8 cellular contexts compared by ENCODE assay signal in the genomic region with DNA sequence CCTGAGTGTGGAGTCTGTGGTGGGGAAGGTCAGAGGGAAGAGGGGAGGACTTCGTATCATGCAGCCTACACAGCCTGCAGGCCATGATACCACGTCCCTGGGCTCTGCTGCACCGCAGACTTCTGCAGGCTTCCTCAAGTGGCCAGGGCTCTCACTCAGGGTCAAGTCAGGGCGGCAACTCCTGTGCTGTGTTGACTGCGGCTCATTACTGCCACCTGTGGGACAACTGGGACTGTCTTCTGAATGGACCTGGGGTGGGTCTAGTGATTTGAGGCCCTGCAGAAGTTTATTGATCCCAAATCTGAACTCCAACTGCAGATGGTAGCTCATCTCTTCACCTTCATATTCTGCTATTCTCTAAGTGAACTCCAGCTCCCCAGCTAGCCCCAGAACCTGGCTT.
DNase-seq lines count a peak whose midpoint lies in the region; ATAC-seq and TF ChIP-seq lines count a peak whose summit lies in the region.

No MANE protein-coding gene starts in this region.

- H3K36me3 ChIP-seq in ACC112 (ENCODE audit: insufficient read depth, low read length) = 0 out of 2 replicates have a peak, but pooled peaks cover 2% of the 10 kb centered on the region
- H3K36me3 ChIP-seq in esophagus muscularis mucosa = peaks cover 0 to 6% (median 0%) of the 10 kb centered on the region in 4 donors

- peaks cover 7% of the 10 kb centered on the region for H3K36me3 Mint-ChIP-seq in osteocyte (ENCODE audit: unreplicated experiment)

- intact Hi-C loops in dorsolateral prefrontal cortex (cut with DNase I) (loop anchor here in 1 of 2 donors (10.0 kb wide), 2 partner anchors 748 to 968 kb away; no protein-coding TSS in a partner anchor), esophagus muscularis mucosa (cut with DNase I) (no loop called here)

- H3K27ac ChIP-seq in ACC112 (ENCODE audit: low read depth, low read length) (peak overlapping the region; percentile 77), RWPE1 (0 out of 2 replicates have a peak overlapping the region, but pooled peaks have one; percentile 8), dorsolateral prefrontal cortex (peak overlapping the region in 2 of 59 donors; percentile 8 to 15), esophagus muscularis mucosa (replicated peaks in 1 of 4) (no peak overlapping the region)

- peaks cover 44% of the 10 kb centered on the region for H3K4me1 ChIP-seq in ACC112 (ENCODE audit: control insufficient read depth, insufficient read depth, low read length, unreplicated experiment)
- peaks cover 21 to 30% (median 27%) of the 10 kb centered on the region in 4 donors for H3K4me1 ChIP-seq in esophagus muscularis mucosa

- CTCF ChIA-PET in RWPE1 (lab: Yijun Ruan, JAX) = interaction anchor here (0.5 to 0.6 kb wide), 3 partner anchors 147 to 710 kb away, joined by 3 read pairs; no protein-coding TSS in a partner anchor

- TF ChIP-seq CTCF in RWPE1 (conservative IDR thresholded peaks at IDR 0.05; ENCODE audit: low read depth) (no peak), dorsolateral prefrontal cortex (IDR thresholded peaks at IDR 0.05 in 54 of 56, conservative IDR thresholded peaks at IDR 0.05 in 2 of 56; ENCODE audit: low read depth in 1 of 56, partially characterized antibody in 56 of 56) (peak in 49 of 56 donors; percentile 11 to 61 (median 43)), osteocyte (IDR thresholded peaks at IDR 0.05) (peak; percentile 31), esophagus muscularis mucosa (IDR thresholded peaks at IDR 0.05) (peak in 1 of 3 experiments; percentile 29)

- TF ChIP-seq POLR2A in esophagus muscularis mucosa (IDR thresholded peaks at IDR 0.05; ENCODE audit: low read depth) = no peak

- H3K4me3 ChIP-seq in ACC112 (ENCODE audit: low read depth, low read length) (no peak overlapping the region), dorsolateral prefrontal cortex (no peak overlapping the region), esophagus muscularis mucosa (no peak overlapping the region)

- peak; percentile 61 for ATAC-seq in GM18520 (IDR thresholded peaks at IDR 0.05; ENCODE audit: unreplicated experiment)
- peak; percentile 85 for ATAC-seq in HG03135 (IDR thresholded peaks at IDR 0.05; ENCODE audit: unreplicated experiment)

- peaks cover 19% of the 10 kb centered on the region for H3K4me1 Mint-ChIP-seq in osteocyte (ENCODE audit: unreplicated experiment)

- TF ChIP-seq EP300 in esophagus muscularis mucosa (IDR thresholded peaks at IDR 0.05) = no peak

- H3K9me3 ChIP-seq in esophagus muscularis mucosa = no peaks in the 10 kb centered on the region

- POLR2A ChIA-PET in RWPE1 (lab: Yijun Ruan, JAX; ENCODE audit: low non-redundant PET) = no interaction called here

- H3K4me3 Mint-ChIP-seq in osteocyte (ENCODE audit: unreplicated experiment) = no peak overlapping the region

- H3K27me3 ChIP-seq in ACC112 (ENCODE audit: insufficient read depth, low read length) = no peaks in the 10 kb centered on the region
- H3K27me3 ChIP-seq in dorsolateral prefrontal cortex = no peaks in the 10 kb centered on the region
- H3K27me3 ChIP-seq in esophagus muscularis mucosa = no peaks in the 10 kb centered on the region

- H3K79me2 ChIP-seq in ACC112 (ENCODE audit: control insufficient read depth, insufficient read depth, low read length, unreplicated experiment) = no peaks in the 10 kb centered on the region

- 90% methylated on average over 4 of the region's 5 CpGs for WGBS in esophagus muscularis mucosa

- no peaks in the 10 kb centered on the region for H3K27me3 Mint-ChIP-seq in osteocyte (ENCODE audit: unreplicated experiment)

- no peak overlapping the region for H3K27ac Mint-ChIP-seq in osteocyte (ENCODE audit: unreplicated experiment)

- DNase-seq in RWPE1 (ENCODE audit: low spot score) (no peak), dorsolateral prefrontal cortex (peak in 4 of 10 donors; percentile 19 to 46 (median 38)), osteocyte (ENCODE audit: extremely low spot score, unreplicated experiment) (no peak), SHP77 treated with DMSO at 0.1 percent for 48 hours (lab: John Stamatoyannopoulos, UW) (no peak), esophagus muscularis mucosa (ENCODE audit: extremely low spot score) (no peak)

- no peaks in the 10 kb centered on the region for H3K9me3 Mint-ChIP-seq in osteocyte (ENCODE audit: unreplicated experiment)

- H2AFZ ChIP-seq in ACC112 (ENCODE audit: low read length, unreplicated experiment) = no peak overlapping the region

Comparison
In these comparisons a context has a peak if more than half of its experiments do, and no peak if none do; other contexts are left out.
1. H3K27ac ChIP-seq: peak in ACC112 (single experiment) and RWPE1 (single experiment); none in esophagus muscularis mucosa (0 of 4).